8 cellular contexts compared by ENCODE assay signal in genomic region chr3:115922681-115923347, GRCh38.
A peak's percentile ranks its signal among the peaks of the same experiment; 100 is the strongest.
DNase-seq lines count a peak whose midpoint lies in the region; ATAC-seq and TF ChIP-seq lines count a peak whose summit lies in the region.

No MANE protein-coding gene starts in this region.

- H3K9me3 ChIP-seq in DND-41 (ENCODE audit: insufficient read depth, low read length, severe bottlenecking), result no peaks in the 10 kb centered on the region
- H3K9me3 ChIP-seq in SK-N-MC (ENCODE audit: low read depth, low read length), result 0 out of 2 replicates have a peak, but pooled peaks cover 9% of the 10 kb centered on the region

- intact Hi-C loops in cardiac septum (cut with DNase I), result no loop called here

- H3K9ac ChIP-seq in DND-41 (ENCODE audit: low read depth, low read length) (no peak overlapping the region), SK-N-MC (ENCODE audit: insufficient read length) (no peak overlapping the region)

- no peaks in the 10 kb centered on the region for H3K27me3 ChIP-seq in DND-41 (ENCODE audit: insufficient read depth, low read length, poor library complexity)

- H3K4me2 ChIP-seq in DND-41 (ENCODE audit: insufficient read depth, low read length), result no peak overlapping the region

- H4K20me1 ChIP-seq in DND-41 (ENCODE audit: insufficient read depth, low read length), result no peaks in the 10 kb centered on the region

- no peaks in the 10 kb centered on the region for H3K4me1 ChIP-seq in DND-41 (ENCODE audit: insufficient read depth, low read length)

- no peak overlapping the region for H3K27ac ChIP-seq in DND-41 (ENCODE audit: low read length)
- peak overlapping the region; percentile 7; the same call in 1 of the 2 replicates for H3K27ac ChIP-seq in SK-N-MC

- ATAC-seq in DND-41 (ENCODE audit: insufficient read depth, low read depth), result no peak
- ATAC-seq in HG02938 (IDR thresholded peaks at IDR 0.05; ENCODE audit: unreplicated experiment), result peak; percentile 64

- H3K79me2 ChIP-seq in DND-41 (ENCODE audit: insufficient read depth, low read length), result no peaks in the 10 kb centered on the region

- DNase-seq in DND-41 (no peak), SK-N-MC (ENCODE audit: low read depth, low spot score) (no peak), kidney glomerular epithelial cell (lab: John Stamatoyannopoulos, UW) (peak; percentile 36), NCI-H187 treated with DMSO at 0.1 percent for 48 hours (lab: John Stamatoyannopoulos, UW) (no peak), KG1 (lab: John Stamatoyannopoulos, UW) (no peak), cardiac septum (ENCODE audit: low spot score) (no peak)
- DNase-seq in activated naive CD4-positive, alpha-beta T cell treated with anti-CD3 and anti-CD28 coated beads, Interleukin-2, amount 50 U/mL, for 16 hours, result no peak

- peak; percentile 45 for TF ChIP-seq CTCF in DND-41 (IDR thresholded peaks at IDR 0.05; ENCODE audit: borderline replicate concordance, extremely low read depth, low read length, poor library complexity, severe bottlenecking)

- H3K36me3 ChIP-seq in DND-41 (ENCODE audit: insufficient read depth, low read length) (no peaks in the 10 kb centered on the region), SK-N-MC (ENCODE audit: insufficient read depth, low read length) (peaks cover 21% of the 10 kb centered on the region)

- no peak overlapping the region for H3K4me3 ChIP-seq in DND-41 (ENCODE audit: low read depth in 1 of 2, low read length in 2 of 2)
- H3K4me3 ChIP-seq in SK-N-MC, result no peak overlapping the region

- H2AFZ ChIP-seq in DND-41 (ENCODE audit: low read depth, low read length), result no peak overlapping the region
